ENCODE assay signal across 8 cellular contexts in genomic region chr19:48645652-48646191, GRCh38. TPM values are rescaled to one million over a fixed set of nuclear protein-coding genes. Genes with fewer than 3 reads are reported as not detected.
DNase-seq lines count a peak whose midpoint lies in the region; ATAC-seq and TF ChIP-seq lines count a peak whose summit lies in the region.

Gene CA11, minus strand, starts transcription at chr19:48646187. Its CDS starts 555 bp downstream, at chr19:48645632.

- H3K4me3 ChIP-seq in WERI-Rb-1 (ENCODE audit: low read depth, low read length) (peak within 1 kb of the TSS; percentile 61), parathyroid adenoma (ENCODE audit: low read depth, low read length) (peak within 1 kb of the TSS; percentile 92)

- TF ChIP-seq CTCF in WERI-Rb-1 (IDR thresholded peaks at IDR 0.05; ENCODE audit: low read depth, low read length), result no peak
- no peak for TF ChIP-seq CTCF in glutamatergic neuron (IDR thresholded peaks at IDR 0.05; ENCODE audit: partially characterized antibody, unreplicated experiment)
- TF ChIP-seq CTCF in parathyroid adenoma (IDR thresholded peaks at IDR 0.05), result no peak

- H3K27me3 ChIP-seq in WERI-Rb-1 (ENCODE audit: insufficient read depth, low read depth, severe bottlenecking) (no peaks in the 10 kb centered on the region), parathyroid adenoma (ENCODE audit: control insufficient read depth, insufficient read depth, low read length) (no peaks in the 10 kb centered on the region)

- peak within 1 kb of the TSS; percentile 99 for H3K4me2 ChIP-seq in parathyroid adenoma (ENCODE audit: low read length)

- peaks cover 7% of the 10 kb centered on the region for H3K4me1 ChIP-seq in parathyroid adenoma

- DNase-seq in activated naive CD4-positive, alpha-beta T cell treated with anti-CD3 and anti-CD28 coated beads, Interleukin-2, amount 50 U/mL, for 16 hours, result no peak
- DNase-seq in WERI-Rb-1, result peak; percentile 42
- no peak for DNase-seq in glutamatergic neuron
- no peak for DNase-seq in NCI-H2196 (lab: John Stamatoyannopoulos, UW; ENCODE audit: unreplicated experiment)

- H3K4me1 Mint-ChIP-seq in activated naive CD4-positive, alpha-beta T cell treated with anti-CD3 and anti-CD28 coated beads, Interleukin-2, amount 50 U/mL, for 24 hours, result peaks cover 41% of the 10 kb centered on the region
- peaks cover 3% of the 10 kb centered on the region for H3K4me1 Mint-ChIP-seq in glutamatergic neuron (ENCODE audit: low read depth, unreplicated experiment)

- H2AFZ ChIP-seq in parathyroid adenoma, result peak within 1 kb of the TSS; percentile 98

- H3K36me3 ChIP-seq in WERI-Rb-1 (no peaks in the 10 kb centered on the region), parathyroid adenoma (ENCODE audit: control insufficient read depth, insufficient read depth, low read length) (no peaks in the 10 kb centered on the region)

- H3K9ac ChIP-seq in parathyroid adenoma, result peak within 1 kb of the TSS; percentile 70

- H3K27me3 Mint-ChIP-seq in activated naive CD4-positive, alpha-beta T cell treated with anti-CD3 and anti-CD28 coated beads, Interleukin-2, amount 50 U/mL, for 24 hours, result no peaks in the 10 kb centered on the region
- peaks cover 11% of the 10 kb centered on the region for H3K27me3 Mint-ChIP-seq in glutamatergic neuron (ENCODE audit: unreplicated experiment)

- no peaks in the 10 kb centered on the region for H3K9me3 Mint-ChIP-seq in activated naive CD4-positive, alpha-beta T cell treated with anti-CD3 and anti-CD28 coated beads, Interleukin-2, amount 50 U/mL, for 24 hours
- H3K9me3 Mint-ChIP-seq in glutamatergic neuron (ENCODE audit: unreplicated experiment), result peaks cover 8% of the 10 kb centered on the region

- H3K27ac Mint-ChIP-seq in activated naive CD4-positive, alpha-beta T cell treated with anti-CD3 and anti-CD28 coated beads, Interleukin-2, amount 50 U/mL, for 24 hours, result peak within 1 kb of the TSS; percentile 87
- peak within 1 kb of the TSS; percentile 82 for H3K27ac Mint-ChIP-seq in glutamatergic neuron (ENCODE audit: unreplicated experiment)

- H3K27ac ChIP-seq in WERI-Rb-1 (peak within 1 kb of the TSS; percentile 38; the same call in 1 of the 2 replicates), parathyroid adenoma (peak within 1 kb of the TSS; percentile 92)

- no peak for ATAC-seq in activated CD4-positive, CD25-positive, alpha-beta regulatory T cell treated with anti-CD3 and anti-CD28 coated beads, Interleukin-2, amount 50 U/mL, for 24 hours
- ATAC-seq in HG02884 (IDR thresholded peaks at IDR 0.05; ENCODE audit: unreplicated experiment), result no peak

- H3K9me3 ChIP-seq in WERI-Rb-1 (ENCODE audit: severe bottlenecking), result no peaks in the 10 kb centered on the region
- no peaks in the 10 kb centered on the region for H3K9me3 ChIP-seq in parathyroid adenoma (ENCODE audit: control insufficient read depth, low read length)

- no peaks in the 10 kb centered on the region for H3K36me3 Mint-ChIP-seq in activated naive CD4-positive, alpha-beta T cell treated with anti-CD3 and anti-CD28 coated beads, Interleukin-2, amount 50 U/mL, for 24 hours
- no peaks in the 10 kb centered on the region for H3K36me3 Mint-ChIP-seq in glutamatergic neuron (ENCODE audit: unreplicated experiment)

- H3K4me3 Mint-ChIP-seq in activated naive CD4-positive, alpha-beta T cell treated with anti-CD3 and anti-CD28 coated beads, Interleukin-2, amount 50 U/mL, for 24 hours, result peak within 1 kb of the TSS; percentile 83
- peak within 1 kb of the TSS; percentile 92 for H3K4me3 Mint-ChIP-seq in glutamatergic neuron (ENCODE audit: unreplicated experiment)

- peaks cover 3% of the 10 kb centered on the region for H3K79me2 ChIP-seq in parathyroid adenoma

RNA-seq across cellular contexts. Expression of gene CA11, which starts in this region (rescaled TPM):
- total RNA-seq in glutamatergic neuron (ENCODE audit: unreplicated experiment), result 7.8 TPM
